ENCODE assay signal across 1 cellular context in the genomic region with DNA sequence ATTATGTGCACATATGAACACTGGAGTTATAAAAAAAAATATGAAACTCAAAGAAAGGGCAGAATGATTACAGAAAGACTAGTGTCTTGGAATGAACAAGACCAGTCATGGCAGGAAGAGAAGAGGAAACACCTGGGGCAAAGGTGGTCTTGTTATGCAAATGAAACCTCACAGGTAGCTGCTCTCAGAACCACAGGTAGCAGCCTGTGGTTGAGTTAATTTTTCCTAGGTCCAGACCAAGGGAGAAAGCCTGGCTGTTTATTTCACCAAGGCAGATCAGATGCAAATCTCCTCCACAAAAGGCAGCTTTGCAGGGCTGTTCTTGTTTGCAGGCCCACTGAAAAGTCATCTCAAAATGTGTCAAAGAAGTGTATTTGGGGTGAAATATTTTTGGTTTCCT.
TF ChIP-seq lines count a peak whose summit lies in the region.

No MANE protein-coding gene starts in this region.

TF ChIP-seq in GM23338, 12 proteins besides CTCF, POLR2A, EP300 and RAD21 (continued from another document):
- TF ChIP-seq ZNF462 (CRISPR knock-in tag; IDR thresholded peaks at IDR 0.05), result peak; percentile 86; the same call in 1 of the 2 replicates
- TF ChIP-seq ZNF114 (CRISPR knock-in tag; IDR thresholded peaks at IDR 0.05), result no peak
